In the genomic region with DNA sequence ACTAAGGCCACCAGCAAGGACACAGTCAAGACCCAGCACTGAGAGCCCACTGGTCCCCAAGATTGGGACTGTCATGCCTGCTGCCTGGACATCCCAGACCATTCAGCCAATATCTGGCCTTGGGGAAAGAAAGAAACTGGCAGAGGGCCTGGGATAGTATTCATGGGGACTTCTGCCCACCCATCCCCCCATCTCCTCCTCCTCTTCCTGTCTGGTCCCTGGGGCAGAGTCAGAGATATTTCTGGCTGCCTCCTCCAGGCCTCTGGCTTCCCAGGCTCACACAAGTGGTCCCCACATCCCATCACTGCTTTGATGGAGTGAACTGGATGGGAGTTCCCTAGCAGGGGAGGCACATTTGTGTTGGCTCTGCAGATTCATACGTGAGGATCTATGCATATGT, we compare ENCODE assay signal across 17 cellular contexts. TPM values are rescaled to one million over a fixed set of nuclear protein-coding genes. Genes with fewer than 3 reads are reported as not detected.
A peak's percentile ranks its signal among the peaks of the same experiment; 100 is the strongest.
DNase-seq lines count a peak whose midpoint lies in the region; ATAC-seq and TF ChIP-seq lines count a peak whose summit lies in the region.
"Had no signal": no experiment of that assay in that cellular context is flagged by ENCODE, and none has a peak within 500 bp of the region (broad histone marks: within the 10 kb centered on the region; RNA-seq: fewer than 3 reads in every experiment).

No MANE protein-coding gene starts in this region.

- TF ChIP-seq POLR2A in gastroesophageal sphincter (IDR thresholded peaks at IDR 0.05): no peak

- in situ Hi-C loops in ACHN (cut with HindIII; ENCODE audit: low pct_ligation_motif_present, low pct_unique_long_range_greater_than_20kb, low sequenced_read_pairs): no loop called here

- H3K4me1 ChIP-seq in gastroesophageal sphincter: peaks cover 19 to 68% (median 38%) of the 10 kb centered on the region in 3 donors
- H3K4me1 ChIP-seq in rectal smooth muscle tissue (ENCODE audit: control insufficient read depth, insufficient read depth, low read length): peaks cover 36% of the 10 kb centered on the region

- TF ChIP-seq CTCF in AG10803 (conservative IDR thresholded peaks at IDR 0.05; ENCODE audit: low read length) (no peak), gastroesophageal sphincter (IDR thresholded peaks at IDR 0.05) (no peak)

- H3K27me3 ChIP-seq in gastroesophageal sphincter: peaks cover 11% of the 10 kb centered on the region
- no peaks in the 10 kb centered on the region for H3K27me3 ChIP-seq in rectal smooth muscle tissue (ENCODE audit: control insufficient read depth, insufficient read depth, low read length)

- H3K36me3 ChIP-seq in gastroesophageal sphincter (no peaks in the 10 kb centered on the region), rectal smooth muscle tissue (ENCODE audit: control insufficient read depth, insufficient read depth, low read length) (no peaks in the 10 kb centered on the region)

- DNase-seq in AG10803 (ENCODE audit: low read depth) (peak; percentile 47), UCSD-AML1 (lab: John Stamatoyannopoulos, UW; ENCODE audit: unreplicated experiment) (peak; percentile 37), SW 1271 (lab: John Stamatoyannopoulos, UW) (no peak), pons (ENCODE audit: low spot score) (no peak), ACHN (no peak)
- DNase-seq in stimulated activated naive CD8-positive, alpha-beta T cell treated with anti-CD3 and anti-CD28 coated beads, Interleukin-15, Interleukin-2, amounts not matched to agents 100 U/mL and 50 U/mL, for 24 hours: no peak
- DNase-seq: activated CD8-positive, alpha-beta memory T cell treated with anti-CD3 and anti-CD28 coated beads for 24 hours; CD8-positive, alpha-beta memory T cell; erythroblast; H9; naive B cell; NCI-H2107 had no signal

- H3K9me3 ChIP-seq in gastroesophageal sphincter: no peaks in the 10 kb centered on the region

- TF ChIP-seq EP300 in gastroesophageal sphincter (IDR thresholded peaks at IDR 0.05): no peak

- H3K27ac ChIP-seq in gastroesophageal sphincter (peak overlapping the region; percentile 89 to 99 (median 94)), rectal smooth muscle tissue (ENCODE audit: low read depth, low read length) (peak overlapping the region; percentile 64)
- H3K27ac ChIP-seq: VCaP had no signal

- WGBS in gastroesophageal sphincter (ENCODE audit: low coverage in 1 of 2), 2 donors: 63% methylated on average over 1 of the region's 1 CpG; no CpG with 5 or more reads in 1 of the 2 donors

- H3K9ac ChIP-seq in rectal smooth muscle tissue (ENCODE audit: low read length): no peak overlapping the region

- no peak overlapping the region for H3K4me3 ChIP-seq in AG10803 (ENCODE audit: low read length)
- no peak overlapping the region for H3K4me3 ChIP-seq in gastroesophageal sphincter
- H3K4me3 ChIP-seq in rectal smooth muscle tissue (ENCODE audit: low read length): no peak overlapping the region

- ATAC-seq in gastroesophageal sphincter: no peak
- no peak for ATAC-seq in stimulated activated naive CD8-positive, alpha-beta T cell treated with anti-CD3 and anti-CD28 coated beads, Interleukin-15, Interleukin-2, amounts not matched to agents 100 U/mL and 50 U/mL, for 24 hours

RNA-seq across cellular contexts. Expression of a gene that starts 4.2 kb away (rescaled TPM):
- 100 to 1,000 TPM in 3 of 4 donors, 10 to 100 TPM in 1; 43.2 to 244 (median 179) TPM for total RNA-seq in gastroesophageal sphincter
- total RNA-seq: CD8-positive, alpha-beta memory T cell; renal cortical epithelial cell had no signal

RNA-seq across cellular contexts. Expression of a gene that starts 4.5 kb away (rescaled TPM):
- total RNA-seq in gastroesophageal sphincter: not detected
- total RNA-seq: CD8-positive, alpha-beta memory T cell; H9; liver; renal cortical epithelial cell had no signal

RNA-seq across cellular contexts. Expression of a gene that starts 26.8 kb away (rescaled TPM):
- not detected for total RNA-seq in gastroesophageal sphincter
- total RNA-seq: CD8-positive, alpha-beta memory T cell; H9 had no signal

RNA-seq across cellular contexts. Expression of a gene that starts 42.6 kb away (rescaled TPM):
- 10 to 100 TPM; 21.1 to 36.9 (median 29.4) TPM for total RNA-seq in gastroesophageal sphincter

RNA-seq across cellular contexts. Expression of a gene that starts 43.0 kb away (rescaled TPM):
- 1 to 10 TPM in 3 of 4 donors, under 1 TPM in 1; 0.12 to 7.5 (median 3.0) TPM for total RNA-seq in gastroesophageal sphincter

Comparison
In these comparisons a context has a peak if more than half of its experiments do, and no peak if none do; other contexts are left out.
1. DNase-seq: peak in AG10803 (single experiment) and UCSD-AML1 (single experiment); none in SW 1271 (0 of 2), pons (single experiment), ACHN (single experiment) and stimulated activated naive CD8-positive, alpha-beta T cell treated with anti-CD3 and anti-CD28 coated beads, Interleukin-15, Interleukin-2, amounts not matched to agents 100 U/mL and 50 U/mL, for 24 hours (single experiment).